In genomic region chr1:206850401-206850800, GRCh38 we compare ENCODE assay signal across 21 cellular contexts. TPM values are rescaled to one million over a fixed set of nuclear protein-coding genes. Genes with fewer than 3 reads are reported as not detected.
DNase-seq lines count a peak whose midpoint lies in the region; FAIRE-seq and TF ChIP-seq lines count a peak whose summit lies in the region.
"Had no signal": no experiment of that assay in that cellular context is flagged by ENCODE, and none has a peak within 500 bp of the region (broad histone marks: within the 10 kb centered on the region; RNA-seq: fewer than 3 reads in every experiment).

No MANE protein-coding gene starts in this region.

- TF ChIP-seq EP300 in stomach (IDR thresholded peaks at IDR 0.05): no peak

- H3K4me1 ChIP-seq in stomach: peaks cover 0 to 11% (median 2%) of the 10 kb centered on the region in 4 donors
- H3K4me1 ChIP-seq: BLaER1 had no signal

- H3K4me3 ChIP-seq in AG09309 (ENCODE audit: control insufficient read depth, low read depth, low read length): no peak overlapping the region
- H3K4me3 ChIP-seq in fibroblast of villous mesenchyme (ENCODE audit: low read depth, low read length): no peak overlapping the region
- H3K4me3 ChIP-seq in stomach: no peak overlapping the region
- H3K4me3 ChIP-seq: BLaER1 had no signal

- DNase-seq in AG09309 (ENCODE audit: low read depth) (peak; percentile 39), GM04503 (ENCODE audit: low read depth) (peak; percentile 59), LHCN-M2 (ENCODE audit: low read depth) (peak; percentile 38), fibroblast of villous mesenchyme (ENCODE audit: low read depth) (peak; percentile 64), hypothalamus (lab: John Stamatoyannopoulos, UW) (no peak), stomach (no peak), D721Med (ENCODE audit: insufficient read length, low spot score) (no peak), NOMO-1 (lab: John Stamatoyannopoulos, UW; ENCODE audit: unreplicated experiment in 2 of 2) (no peak)
- DNase-seq: ACHN; CD4-positive, alpha-beta memory T cell; DMS79 treated with DMSO at 0.1 percent for 48 hours; EL; H9; KBM-7 had no signal

- 79 to 89% (median 84%) methylated on average over 2 of the region's 2 CpGs for WGBS in stomach, 5 donors

- TF ChIP-seq CTCF in AG09309 (IDR thresholded peaks at IDR 0.05; ENCODE audit: control insufficient read depth, insufficient read depth, low read depth, low read length, missing control alignments) (no peak), fibroblast of villous mesenchyme (IDR thresholded peaks at IDR 0.05; ENCODE audit: insufficient read depth, low read depth, low read length) (no peak), stomach (IDR thresholded peaks at IDR 0.05) (no peak), D721Med (IDR thresholded peaks at IDR 0.05; ENCODE audit: insufficient read depth, missing control alignments) (no peak)

- no peaks in the 10 kb centered on the region for H3K9me3 ChIP-seq in stomach

- TF ChIP-seq POLR2A in stomach (IDR thresholded peaks at IDR 0.05): no peak

- no peaks in the 10 kb centered on the region for H3K36me3 ChIP-seq in stomach
- H3K36me3 ChIP-seq: BLaER1 had no signal

- FAIRE-seq in D721Med (lab: Jason Lieb, UNC): no peak
- FAIRE-seq: H1, HTR-8/SVneo had no signal

- no peak overlapping the region for H3K27ac ChIP-seq in stomach
- H3K27ac ChIP-seq: BLaER1 had no signal

- intact Hi-C loops in stomach (cut with DNase I; ENCODE audit: low total_unique reads): no loop called here

- H3K27me3 ChIP-seq in stomach: no peaks in the 10 kb centered on the region
- H3K27me3 ChIP-seq: BLaER1 had no signal

RNA-seq across cellular contexts. Expression of gene IL20, which starts 15.0 kb away (rescaled TPM):
- total RNA-seq in LHCN-M2 (2014; rRNA removed): not detected in 2 replicates
- polyA plus RNA-seq in LHCN-M2 (2012): not detected
- 0.32 and 0.86 TPM in 2 replicates for total RNA-seq in fibroblast of villous mesenchyme
- not detected for total RNA-seq in stomach
- polyA plus RNA-seq in stomach: under 1 TPM in 1 of 3 donors, not detected in 2; 0.13 TPM
- total RNA-seq: A172; CD4-positive, alpha-beta memory T cell; G401; H1; H9 had no signal
- polyA plus RNA-seq: CD14-positive monocyte; CD4-positive, alpha-beta memory T cell; H1; IgD-negative memory B cell had no signal

RNA-seq across cellular contexts. Expression of gene IL24, which starts 46.8 kb away (rescaled TPM):
- 0.17 TPM in 1 of 2 replicates, not detected in the other for total RNA-seq in LHCN-M2 (2014; rRNA removed)
- polyA plus RNA-seq in LHCN-M2 (2012): 0.04 TPM
- total RNA-seq in fibroblast of villous mesenchyme: 0.86 and 2.6 TPM in 2 replicates
- not detected for total RNA-seq in stomach
- under 1 TPM in 1 of 3 donors, not detected in 2; 1.00 TPM for polyA plus RNA-seq in stomach
- total RNA-seq: A172; CD4-positive, alpha-beta memory T cell; G401; H1; H9 had no signal
- polyA plus RNA-seq: CD14-positive monocyte, H1 had no signal

Comparison
In these comparisons a context has a peak if more than half of its experiments do, and no peak if none do; other contexts are left out.
1. DNase-seq: peak in AG09309 (single experiment), GM04503 (single experiment), LHCN-M2 (single experiment) and fibroblast of villous mesenchyme (single experiment); none in hypothalamus (0 of 51), stomach (single experiment), D721Med (single experiment) and NOMO-1 (0 of 2).